8 cellular contexts compared by ENCODE assay signal in the genomic region with DNA sequence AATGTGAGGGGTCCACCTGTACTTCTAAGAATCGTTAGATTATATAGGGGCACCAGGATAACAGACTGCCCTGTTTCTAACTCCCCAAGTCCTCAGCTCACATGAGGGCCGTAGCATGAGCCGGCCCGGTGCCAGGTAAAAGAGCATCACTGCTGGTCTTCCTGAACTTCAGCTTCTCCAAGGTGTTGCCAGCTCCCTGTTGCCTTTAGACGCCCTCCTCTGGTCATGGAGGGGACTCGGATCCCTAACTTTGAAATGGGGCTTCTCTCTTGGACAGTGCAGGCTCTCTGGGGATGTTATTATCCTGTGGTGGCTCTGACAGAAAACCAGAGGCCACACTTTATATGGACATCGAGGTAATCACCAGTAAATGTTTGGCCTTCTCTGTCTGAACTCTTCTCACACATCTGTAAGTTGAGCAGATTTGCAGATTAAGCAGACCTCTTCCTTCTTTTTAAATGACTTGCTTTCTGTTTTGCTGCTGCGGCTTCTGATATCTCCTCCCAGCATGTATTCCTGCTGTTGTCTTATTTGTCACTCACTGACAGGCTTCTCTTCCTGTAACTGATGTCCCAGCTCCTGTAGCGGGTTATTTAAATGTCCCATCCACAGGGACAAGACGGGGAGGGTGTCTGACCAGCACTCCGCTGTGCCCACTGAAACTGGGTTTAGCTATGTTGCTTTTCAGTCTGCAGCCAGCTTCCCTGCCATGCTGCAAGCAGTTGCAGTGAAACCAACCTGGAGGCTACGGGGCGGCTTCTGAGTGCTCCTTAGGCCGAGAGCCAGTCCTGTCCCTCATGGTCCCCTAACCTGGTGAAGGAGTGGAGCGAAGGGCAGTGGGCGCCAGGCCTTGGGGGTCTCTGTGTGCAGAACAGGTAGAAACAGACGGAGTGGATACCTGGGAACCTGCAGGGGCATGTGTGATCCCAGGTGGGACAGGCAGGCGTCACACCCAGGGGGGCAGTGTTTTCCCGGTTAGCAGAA. TPM values are rescaled to one million over a fixed set of nuclear protein-coding genes. Genes with fewer than 3 reads are reported as not detected.
A peak's percentile ranks its signal among the peaks of the same experiment; 100 is the strongest.
DNase-seq lines count a peak whose midpoint lies in the region; ATAC-seq and TF ChIP-seq lines count a peak whose summit lies in the region.

No MANE protein-coding gene starts in this region.

- H3K79me2 ChIP-seq in osteoblast (ENCODE audit: insufficient read depth, low read length), result peaks cover 97% of the 10 kb centered on the region

- H3K9me3 ChIP-seq in Panc1 (ENCODE audit: control insufficient read depth, insufficient read depth, low read depth, low read length), result no peaks in the 10 kb centered on the region
- no peaks in the 10 kb centered on the region for H3K9me3 ChIP-seq in osteoblast (ENCODE audit: low read depth, low read length)

- peak; percentile 52 for DNase-seq in DMS 273 (lab: John Stamatoyannopoulos, UW; ENCODE audit: unreplicated experiment)
- no peak for DNase-seq in DMS 273 treated with DMSO at 0.1 percent for 48 hours (lab: John Stamatoyannopoulos, UW)
- no peak for DNase-seq in Panc1 (ENCODE audit: low read depth, low spot score)
- no peak for DNase-seq in epithelial cell of proximal tubule (ENCODE audit: low read depth)
- peak; percentile 83 for DNase-seq in osteoblast (ENCODE audit: insufficient read length, low spot score, missing footprints)
- no peak for DNase-seq in NCI-H2029 (lab: John Stamatoyannopoulos, UW)

- CTCF ChIA-PET in Panc1 (lab: Charles Lee), result interaction anchor here (0.6 to 1.0 kb wide), 2 partner anchors 111 to 410 kb away, joined by 3 to 4 read pairs; no protein-coding TSS in a partner anchor

- peak; percentile 75 for ATAC-seq in Panc1
- ATAC-seq in HG03342 (IDR thresholded peaks at IDR 0.05; ENCODE audit: unreplicated experiment), result no peak
- no peak for ATAC-seq in GM18868 (IDR thresholded peaks at IDR 0.05; ENCODE audit: unreplicated experiment)

- H2AFZ ChIP-seq in osteoblast (ENCODE audit: low read length), result no peak overlapping the region

- H4K20me1 ChIP-seq in osteoblast (ENCODE audit: insufficient read depth, low read length), result peaks cover 23% of the 10 kb centered on the region

- no peak overlapping the region for H3K4me2 ChIP-seq in osteoblast (ENCODE audit: insufficient read depth, low read length)

- POLR2A ChIA-PET in Panc1 (lab: Charles Lee), result interaction anchor here (0.5 kb wide), 1 partner anchor 93 kb away, joined by 12 read pairs; no protein-coding TSS in a partner anchor

- H3K4me3 ChIP-seq in Panc1 (ENCODE audit: low read depth in 2 of 2, low read length in 2 of 2), result no peak overlapping the region
- H3K4me3 ChIP-seq in epithelial cell of proximal tubule (ENCODE audit: low read depth, low read length), result no peak overlapping the region
- H3K4me3 ChIP-seq in osteoblast (ENCODE audit: insufficient read depth, low read length), result no peak overlapping the region

- intact Hi-C loops in Panc1 (cut with micrococcal nuclease; ENCODE audit: unreplicated experiment), result no loop called here

- H3K27me3 ChIP-seq in Panc1 (ENCODE audit: control insufficient read depth, insufficient read depth, low read length), result no peaks in the 10 kb centered on the region
- no peaks in the 10 kb centered on the region for H3K27me3 ChIP-seq in osteoblast (ENCODE audit: insufficient read depth, low read length)

- H3K36me3 ChIP-seq in Panc1 (ENCODE audit: control insufficient read depth, insufficient read depth, low read length) (no peaks in the 10 kb centered on the region), osteoblast (ENCODE audit: insufficient read depth, low read length) (peaks cover 7% of the 10 kb centered on the region)

- TF ChIP-seq CTCF in Panc1 (IDR thresholded peaks at IDR 0.05) (no peak), epithelial cell of proximal tubule (conservative IDR thresholded peaks at IDR 0.05; ENCODE audit: low read depth, low read length) (peak; percentile 55), osteoblast (IDR thresholded peaks at IDR 0.05; ENCODE audit: extremely low read depth, low read depth, low read length) (peak; percentile 54)

- in situ Hi-C loops in Panc1 (cut with HindIII; ENCODE audit: low pct_unique_long_range_greater_than_20kb, low sequenced_read_pairs), result no loop called here

- H3K4me1 ChIP-seq in Panc1 (ENCODE audit: control insufficient read depth, insufficient read depth, low read length) (no peaks in the 10 kb centered on the region; the same call in 1 of the 2 replicates), osteoblast (ENCODE audit: insufficient read depth, low read length) (no peaks in the 10 kb centered on the region)

- BruUV-seq in Panc1 (replicated peaks; lab: Mats Ljungman, UMichigan), result no TSS peak

- H3K27ac ChIP-seq in Panc1 (ENCODE audit: low read length) (no peak overlapping the region), osteoblast (ENCODE audit: low read depth, low read length) (no peak overlapping the region)

RNA-seq across cellular contexts. Expression of a gene that starts 39.2 kb away (rescaled TPM):
- total RNA-seq in Panc1 (2021; ENCODE audit: unreplicated experiment) (1.8 TPM), epithelial cell of proximal tubule (0.58 and 1.7 TPM in 2 replicates), osteoblast (2.7 and 4.3 TPM in 2 replicates)
- 4.2 TPM for polyA plus RNA-seq in Panc1 (2012; ENCODE audit: insufficient read length)

RNA-seq across cellular contexts. Expression of a gene that starts 39.9 kb away (rescaled TPM):
- 287 TPM for total RNA-seq in Panc1 (2021; ENCODE audit: unreplicated experiment)
- 549 TPM for polyA plus RNA-seq in Panc1 (2012; ENCODE audit: insufficient read length)
- 166 and 181 TPM in 2 replicates for total RNA-seq in epithelial cell of proximal tubule
- 160 and 202 TPM in 2 replicates for total RNA-seq in osteoblast

RNA-seq across cellular contexts. Expression of a gene that starts 52.6 kb away (rescaled TPM):
- total RNA-seq in Panc1 (2021; ENCODE audit: unreplicated experiment) (6.1 TPM), epithelial cell of proximal tubule (0.51 and 0.58 TPM in 2 replicates), osteoblast (under 0.01 and 0.29 TPM in 2 replicates)
- polyA plus RNA-seq in Panc1 (2012; ENCODE audit: insufficient read length), result 4.7 TPM

Comparison
In these comparisons a context has a peak if more than half of its experiments do, and no peak if none do; other contexts are left out.
1. DNase-seq: peak in DMS 273 (single experiment) and osteoblast (single experiment); none in DMS 273 treated with DMSO at 0.1 percent for 48 hours (single experiment), Panc1 (single experiment), epithelial cell of proximal tubule (single experiment) and NCI-H2029 (single experiment).